Comparison of ENCODE assay signal across 19 cellular contexts in the genomic region with DNA sequence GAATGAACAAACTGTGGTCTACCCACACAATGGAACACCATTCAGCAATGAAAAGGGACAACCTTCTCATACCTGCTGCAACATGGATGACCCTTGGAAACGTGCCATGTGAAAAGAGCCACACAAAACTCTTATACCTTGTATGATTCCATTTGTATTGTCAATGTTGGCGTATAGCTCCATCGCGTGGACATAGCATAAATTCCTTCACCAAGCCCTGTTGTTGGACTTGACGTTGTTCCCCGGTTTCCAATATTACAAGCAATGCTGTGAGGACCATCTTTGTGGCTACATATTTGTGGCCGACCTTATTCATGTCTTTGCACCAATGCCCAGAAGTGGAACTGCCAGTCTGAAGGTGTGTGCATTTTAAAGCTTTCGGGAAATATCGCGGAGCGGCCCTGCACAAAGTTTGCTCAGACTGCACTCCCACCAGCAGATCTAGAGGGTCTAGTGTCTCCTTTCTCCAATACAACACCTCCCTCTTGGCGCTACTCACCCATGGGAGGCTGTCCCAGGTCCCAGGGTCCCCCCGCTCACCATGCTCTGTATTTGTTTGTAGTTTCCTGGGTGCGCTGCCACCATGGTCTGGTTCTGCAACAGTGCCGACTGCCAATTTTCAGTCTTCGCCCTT. TPM values are rescaled to one million over a fixed set of nuclear protein-coding genes. Genes with fewer than 3 reads are reported as not detected.
A peak's percentile ranks its signal among the peaks of the same experiment; 100 is the strongest.
DNase-seq lines count a peak whose midpoint lies in the region; ATAC-seq, FAIRE-seq and TF ChIP-seq lines count a peak whose summit lies in the region.
"Had no signal": no experiment of that assay in that cellular context is flagged by ENCODE, and none has a peak within 500 bp of the region (broad histone marks: within the 10 kb centered on the region; RNA-seq: fewer than 3 reads in every experiment).

A gene with protein sequence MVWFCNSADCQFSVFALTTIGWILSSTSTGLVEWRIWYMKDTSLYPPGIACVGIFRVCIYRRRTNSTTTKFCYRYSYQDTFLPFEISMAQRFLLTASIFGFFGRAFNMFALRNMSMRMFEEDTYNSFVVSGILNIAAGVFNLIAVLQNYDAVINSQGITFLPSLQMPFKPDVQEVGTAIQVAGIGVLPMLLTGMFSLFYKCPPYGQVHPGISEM (plus strand): TSS at position 584 of the 634 bp plus-strand sequence. CDS start 0 bp downstream, at position 584.

- H3K27ac Mint-ChIP-seq in activated T-helper 1 cell treated with anti-CD3 and anti-CD28 coated beads, Interleukin-12 subunit alpha, Interleukin-12 subunit beta, Interleukin-2, Interleukin-4 antibody, amounts not matched to agents 30 ng/mL and 10 ng/mL and 1 ng/mL, durations not matched to agents 14 hours and 24 hours and 36 hours: no peak within 1 kb of the TSS
- H3K27ac Mint-ChIP-seq: CD14-positive monocyte, GM23338, HFFc6 had no signal

- no peak within 1 kb of the TSS for H2AFZ ChIP-seq in PC-9
- H2AFZ ChIP-seq in GM12878 (ENCODE audit: control insufficient read depth, low read depth, low read length): no peak within 1 kb of the TSS
- H2AFZ ChIP-seq: GM23338 had no signal

- TF ChIP-seq EP300 in GM12878 (IDR thresholded peaks at IDR 0.05; ENCODE audit: borderline replicate concordance in 1 of 2, control insufficient read depth in 1 of 2, low read depth in 2 of 2, low read length in 2 of 2): no peak

- H3K27ac ChIP-seq in PC-9: no peak within 1 kb of the TSS
- H3K27ac ChIP-seq in GM12878 (ENCODE audit: control insufficient read depth, insufficient read depth): no peak within 1 kb of the TSS
- H3K27ac ChIP-seq: BLaER1 had no signal

- WGBS in GM12878 (ENCODE audit: insufficient coverage, insufficient replicate concordance, low lambda C conversion rate, missing lambda C conversion rate): 69% methylated on average over 16 of the region's 16 CpGs

- no peak for TF ChIP-seq POLR2A in GM12878 (IDR thresholded peaks at IDR 0.05; ENCODE audit: low read depth, low read length)

- ATAC-seq in GM12878 (no peak), HG02642 (IDR thresholded peaks at IDR 0.05; ENCODE audit: poor library complexity, unreplicated experiment) (no peak), HG02852 (IDR thresholded peaks at IDR 0.05; ENCODE audit: unreplicated experiment) (no peak), HG03039 (IDR thresholded peaks at IDR 0.05; ENCODE audit: unreplicated experiment) (no peak)
- ATAC-seq: GM23338 had no signal

- POLR2A ChIA-PET in PC-9 (lab: Charles Lee; ENCODE audit: unreplicated experiment) (no interaction called here), GM12878 (lab: Charles Lee) (no interaction called here)

- FAIRE-seq in GM12878 (lab: Jason Lieb, UNC): no peak
- FAIRE-seq: H54 had no signal

- H3K9me3 Mint-ChIP-seq in activated T-helper 1 cell treated with anti-CD3 and anti-CD28 coated beads, Interleukin-12 subunit alpha, Interleukin-12 subunit beta, Interleukin-2, Interleukin-4 antibody, amounts not matched to agents 30 ng/mL and 10 ng/mL and 1 ng/mL, durations not matched to agents 14 hours and 24 hours and 36 hours: no peaks in the 10 kb centered on the region
- H3K9me3 Mint-ChIP-seq: CD4-positive, alpha-beta memory T cell; GM23338; HFFc6 had no signal

- no peaks in the 10 kb centered on the region for H3K9me2 ChIP-seq in PC-9 (ENCODE audit: insufficient read depth)

- H3K4me1 Mint-ChIP-seq in activated T-helper 1 cell treated with anti-CD3 and anti-CD28 coated beads, Interleukin-12 subunit alpha, Interleukin-12 subunit beta, Interleukin-2, Interleukin-4 antibody, amounts not matched to agents 30 ng/mL and 10 ng/mL and 1 ng/mL, durations not matched to agents 14 hours and 24 hours and 36 hours (ENCODE audit: low read depth): no peaks in the 10 kb centered on the region
- H3K4me1 Mint-ChIP-seq: CD4-positive, alpha-beta memory T cell; GM23338 had no signal

- H4K20me1 ChIP-seq in PC-9 (ENCODE audit: insufficient read depth) (no peaks in the 10 kb centered on the region), GM12878 (ENCODE audit: control insufficient read depth, insufficient read depth) (no peaks in the 10 kb centered on the region)
- H4K20me1 ChIP-seq: BLaER1 had no signal

- no peaks in the 10 kb centered on the region for H3K36me3 ChIP-seq in PC-9 (ENCODE audit: low read depth)
- no peaks in the 10 kb centered on the region for H3K36me3 ChIP-seq in GM12878 (ENCODE audit: control insufficient read depth in 2 of 2, insufficient read depth in 2 of 2, low read length in 1 of 2)
- H3K36me3 ChIP-seq: BLaER1 had no signal

- H3K9me3 ChIP-seq in PC-9 (ENCODE audit: insufficient read depth, low read depth) (no peaks in the 10 kb centered on the region), GM12878 (replicated peaks; ENCODE audit: control insufficient read depth, insufficient read depth, low read length) (no peaks in the 10 kb centered on the region)

- no peak within 1 kb of the TSS for H3K4me3 ChIP-seq in PC-9
- H3K4me3 ChIP-seq in GM12878: no peak within 1 kb of the TSS
- no peak within 1 kb of the TSS for H3K4me3 ChIP-seq in fibroblast of villous mesenchyme (ENCODE audit: low read depth, low read length)
- H3K4me3 ChIP-seq: BLaER1, GM23338 had no signal

- BruUV-seq in PC-9 (replicated peaks; lab: Mats Ljungman, UMichigan) (no TSS peak), GM12878 (replicated peaks; lab: Mats Ljungman, UMichigan) (no TSS peak)

- H3K36me3 Mint-ChIP-seq in activated T-helper 1 cell treated with anti-CD3 and anti-CD28 coated beads, Interleukin-12 subunit alpha, Interleukin-12 subunit beta, Interleukin-2, Interleukin-4 antibody, amounts not matched to agents 30 ng/mL and 10 ng/mL and 1 ng/mL, durations not matched to agents 14 hours and 24 hours and 36 hours (ENCODE audit: low read depth): no peaks in the 10 kb centered on the region
- H3K36me3 Mint-ChIP-seq: CD14-positive monocyte; CD4-positive, alpha-beta memory T cell had no signal

- SMC1A ChIA-PET in GM12878 (lab: Charles Lee; ENCODE audit: uncharacterized antibody, unreplicated experiment): interaction anchor here (0.9 to 1.1 kb wide), 2 partner anchors 73 to 93 kb away, joined by 3 read pairs; no protein-coding TSS in a partner anchor

- TF ChIP-seq RAD21 in GM12878 (IDR thresholded peaks at IDR 0.05; ENCODE audit: insufficient read depth, low read depth, low read length): peak; percentile 21; the same call in 1 of the 2 replicates

- no peaks in the 10 kb centered on the region for H3F3A ChIP-seq in PC-9 (ENCODE audit: insufficient read depth, low read depth)

- intact Hi-C loops in PC-9 (cut with micrococcal nuclease; ENCODE audit: unreplicated experiment) (no loop called here), GM12878 (cut with micrococcal nuclease; ENCODE audit: unreplicated experiment) (loop anchor here (5.0 kb wide), 1 partner anchor 80 kb away; no protein-coding TSS in a partner anchor)
- intact Hi-C loops in activated T-helper 1 cell treated with anti-CD3 and anti-CD28 coated beads, Interleukin-12 subunit alpha, Interleukin-12 subunit beta, Interleukin-2, Interleukin-4 antibody, amounts not matched to agents 30 ng/mL and 10 ng/mL and 1 ng/mL, durations not matched to agents 14 hours and 24 hours and 36 hours (cut with micrococcal nuclease): no loop called here

- H3K27me3 ChIP-seq in PC-9 (ENCODE audit: insufficient read depth, low read depth): no peaks in the 10 kb centered on the region
- H3K27me3 ChIP-seq in GM12878 (replicated peaks in 1 of 2; ENCODE audit: control insufficient read depth in 2 of 2, insufficient read depth in 2 of 2, low read length in 1 of 2): no peaks in the 10 kb centered on the region
- H3K27me3 ChIP-seq: BLaER1 had no signal

- H3K4me3 Mint-ChIP-seq in activated T-helper 1 cell treated with anti-CD3 and anti-CD28 coated beads, Interleukin-12 subunit alpha, Interleukin-12 subunit beta, Interleukin-2, Interleukin-4 antibody, amounts not matched to agents 30 ng/mL and 10 ng/mL and 1 ng/mL, durations not matched to agents 14 hours and 24 hours and 36 hours: no peak within 1 kb of the TSS
- H3K4me3 Mint-ChIP-seq: CD14-positive monocyte; CD4-positive, alpha-beta memory T cell; GM23338; HFFc6 had no signal

- H3K79me2 ChIP-seq in PC-9 (ENCODE audit: low read depth): no peaks in the 10 kb centered on the region
- no peaks in the 10 kb centered on the region for H3K79me2 ChIP-seq in GM12878 (ENCODE audit: control insufficient read depth, insufficient read depth, low read length)

- TF ChIP-seq CTCF in PC-9 (conservative IDR thresholded peaks at IDR 0.05): peak; percentile 26; the same call in 1 of the 2 replicates
- TF ChIP-seq CTCF in GM12878 (IDR thresholded peaks at IDR 0.05 in 2 of 3, conservative IDR thresholded peaks at IDR 0.05 in 1 of 3; ENCODE audit: control insufficient read depth in 2 of 3, extremely low read depth in 1 of 3, insufficient read depth in 1 of 3, low read depth in 3 of 3, low read length in 3 of 3): no peak; a peak in 1 of 6 replicates
- no peak for TF ChIP-seq CTCF in fibroblast of villous mesenchyme (IDR thresholded peaks at IDR 0.05; ENCODE audit: insufficient read depth, low read depth, low read length)

- RAD21 ChIA-PET in GM12878 (lab: Charles Lee; ENCODE audit: unreplicated experiment): no interaction called here

- in situ Hi-C loops in GM12878 (cut with MboI): no loop called here

- H3K27me3 Mint-ChIP-seq in activated T-helper 1 cell treated with anti-CD3 and anti-CD28 coated beads, Interleukin-12 subunit alpha, Interleukin-12 subunit beta, Interleukin-2, Interleukin-4 antibody, amounts not matched to agents 30 ng/mL and 10 ng/mL and 1 ng/mL, durations not matched to agents 14 hours and 24 hours and 36 hours (ENCODE audit: insufficient read depth): peaks cover 3% of the 10 kb centered on the region

- DNase-seq in DMS53 treated with DMSO at 0.1 percent for 48 hours (lab: John Stamatoyannopoulos, UW; ENCODE audit: unreplicated experiment) (peak; percentile 0), PC-9 (no peak), GM12878 (ENCODE audit: low read depth, low spot score) (no peak), fibroblast of villous mesenchyme (ENCODE audit: low read depth) (peak; percentile 5)
- DNase-seq in activated T-helper 1 cell treated with anti-CD3 and anti-CD28 coated beads, Interleukin-12 subunit alpha, Interleukin-12 subunit beta, Interleukin-2, Interleukin-4 antibody, amounts not matched to agents 30 ng/mL and 10 ng/mL and 1 ng/mL, durations not matched to agents 14 hours and 24 hours and 36 hours (ENCODE audit: low spot score): no peak
- DNase-seq: 8988T; CD4-positive, alpha-beta memory T cell; GDM1; HCEC 1CT; HFFc6 had no signal

- CTCF ChIA-PET in PC-9 (lab: Charles Lee): interaction anchor here (0.5 kb wide), 1 partner anchor 971 kb away, joined by 11 read pairs; no protein-coding TSS in a partner anchor
- CTCF ChIA-PET in GM12878 (lab: Yijun Ruan, JAX): interaction anchor here (1.0 to 1.8 kb wide), 3 partner anchors 80 to 84 kb away, joined by 3 to 5 read pairs (median 4); no protein-coding TSS in a partner anchor

- H3K4me1 ChIP-seq in PC-9 (replicated peaks; ENCODE audit: insufficient read depth) (no peaks in the 10 kb centered on the region), GM12878 (ENCODE audit: control insufficient read depth, insufficient read depth, low read length) (no peaks in the 10 kb centered on the region)
- H3K4me1 ChIP-seq: BLaER1 had no signal

- H3K4me2 ChIP-seq in PC-9 (no peak within 1 kb of the TSS), GM12878 (ENCODE audit: control insufficient read depth, insufficient read depth) (no peak within 1 kb of the TSS)
- H3K4me2 ChIP-seq: BLaER1, GM23338 had no signal

- no peak within 1 kb of the TSS for H3K9ac ChIP-seq in GM12878 (ENCODE audit: control insufficient read depth, insufficient read depth, low read length)
- H3K9ac ChIP-seq: BLaER1 had no signal

RNA-seq across cellular contexts. Expression of the gene that starts here (rescaled TPM):
- total RNA-seq in PC-9 (2021) (not detected in 2 replicates), GM12878 (2014; rRNA removed) (not detected in 2 replicates), GM12878 (2014; rRNA removed; fragmentation: Illumina TruSeq; extraction: Trizol) (not detected in 2 replicates), GM12878 (2021) (not detected in 2 replicates), fibroblast of villous mesenchyme (under 0.01 TPM in 1 of 2 replicates, not detected in the other)
- total RNA-seq in GM12878 (2013; cell fraction: nucleolus; rRNA removed): not detected in 2 replicates
- polyA plus RNA-seq in GM12878 (2011; ENCODE audit: low read depth): not detected
- polyA plus RNA-seq in GM12878 (2011; rRNA removed) (not detected in 2 replicates), GM12878 (2014; fragmentation: Illumina TruSeq; extraction: Trizol) (not detected in 2 replicates), GM12878 (2014; fragmentation: Nextera tagmentation; extraction: Ambion mirVana) (not detected), GM12878 (2014; rRNA removed) (not detected in 2 replicates), GM12878 (2016; fragmentation: Nextera tagmentation; extraction: Ambion mirVana) (not detected)
- polyA plus RNA-seq in GM12878 (2011; cell fraction: cytosol; rRNA removed): not detected in 2 replicates
- polyA plus RNA-seq in GM12878 (2011; cell fraction: nucleus; rRNA removed): not detected in 2 replicates
- not detected in 2 replicates for polyA plus RNA-seq in GM12878 (2012)
- polyA minus RNA-seq in GM12878 (2011; rRNA and poly(A)+ RNA removed): not detected in 2 replicates
- polyA minus RNA-seq in GM12878 (2011; cell fraction: cytosol; rRNA and poly(A)+ RNA removed): not detected in 2 replicates
- polyA minus RNA-seq in GM12878 (2011; cell fraction: nucleus; rRNA and poly(A)+ RNA removed): not detected in 2 replicates
- total RNA-seq in activated T-helper 1 cell treated with anti-CD3 and anti-CD28 coated beads, Interleukin-12 subunit alpha, Interleukin-12 subunit beta, Interleukin-2, Interleukin-4 antibody, amounts not matched to agents 30 ng/mL and 10 ng/mL and 1 ng/mL, durations not matched to agents 14 hours and 24 hours and 36 hours: not detected in 2 replicates
- total RNA-seq: A673; CD4-positive, alpha-beta memory T cell; GM23338; HFFc6; HT1080 had no signal
- polyA plus RNA-seq: CD14-positive monocyte; CD4-positive, alpha-beta memory T cell; GM23338 had no signal

Comparison
In these comparisons a context has a peak if more than half of its experiments do, and no peak if none do; other contexts are left out.
1. Peak in DNase-seq in fibroblast of villous mesenchyme; RNA of the gene not detected or under 1 TPM.